In the genomic region with DNA sequence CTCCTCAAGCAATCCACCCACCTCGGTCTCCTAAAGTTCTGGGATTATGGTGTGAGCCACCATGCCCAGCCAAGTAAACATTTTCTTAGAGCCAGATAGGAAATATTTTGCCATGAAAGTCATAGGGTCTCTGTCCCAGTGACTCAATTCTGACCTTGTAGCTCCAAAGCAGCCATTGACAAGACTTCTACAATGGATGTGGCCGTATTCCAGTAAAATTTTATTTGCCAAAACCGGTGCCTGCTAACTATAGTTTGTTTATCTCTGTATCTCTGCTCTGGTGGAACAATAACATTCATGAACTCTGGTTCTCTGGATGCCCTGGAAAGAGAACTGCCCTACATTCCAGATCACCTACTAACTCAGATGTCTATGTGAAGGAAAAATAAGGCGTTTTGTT, we compare ENCODE assay signal across 24 cellular contexts. TPM values are rescaled to one million over a fixed set of nuclear protein-coding genes. Genes with fewer than 3 reads are reported as not detected.
DNase-seq lines count a peak whose midpoint lies in the region; ATAC-seq and TF ChIP-seq lines count a peak whose summit lies in the region.
"Had no signal": no experiment of that assay in that cellular context is flagged by ENCODE, and none has a peak within 500 bp of the region (broad histone marks: within the 10 kb centered on the region; RNA-seq: fewer than 3 reads in every experiment).

No MANE protein-coding gene starts in this region.

- TF ChIP-seq CTCF in HFFc6 (IDR thresholded peaks at IDR 0.05) (no peak), stomach (IDR thresholded peaks at IDR 0.05) (no peak)

- H3K27me3 Mint-ChIP-seq in HFFc6 (ENCODE audit: insufficient read depth) = no peaks in the 10 kb centered on the region
- H3K27me3 Mint-ChIP-seq: activated naive CD4-positive, alpha-beta T cell treated with anti-CD3 and anti-CD28 coated beads, Interleukin-2, amount 50 U/mL, for 24 hours; activated T-cell treated with anti-CD3 and anti-CD28 coated beads, Interleukin-2, amount 50 U/mL, for 24 hours had no signal

- no peak for TF ChIP-seq POLR2A in stomach (IDR thresholded peaks at IDR 0.05)

- TF ChIP-seq EP300 in stomach (IDR thresholded peaks at IDR 0.05) = no peak

- 16 to 31% (median 24%) methylated on average over 4 of the region's 4 CpGs for WGBS in stomach, 5 donors

- no peaks in the 10 kb centered on the region for H3K36me3 Mint-ChIP-seq in HFFc6 (ENCODE audit: low read depth)
- H3K36me3 Mint-ChIP-seq: activated naive CD4-positive, alpha-beta T cell treated with anti-CD3 and anti-CD28 coated beads, Interleukin-2, amount 50 U/mL, for 24 hours; CD8-positive, alpha-beta memory T cell; mesothelial cell of epicardium had no signal

- H3K4me3 Mint-ChIP-seq in HFFc6 = no peak overlapping the region
- H3K4me3 Mint-ChIP-seq: activated CD4-positive, alpha-beta memory T cell treated with anti-CD3 and anti-CD28 coated beads, Interleukin-2, amount 10 ng/mL, durations not matched to agents 7 days and 5 days; activated naive CD4-positive, alpha-beta T cell treated with anti-CD3 and anti-CD28 coated beads, Interleukin-2, amount 50 U/mL, for 24 hours; activated T-cell treated with anti-CD3 and anti-CD28 coated beads, Interleukin-2, amount 50 U/mL, for 24 hours; mesothelial cell of epicardium had no signal

- in situ Hi-C loops in HAP-1 (cut with MboI; ENCODE audit: low sequenced_read_pairs) = no loop called here

- no peaks in the 10 kb centered on the region for H3K9me3 ChIP-seq in stomach
- no peaks in the 10 kb centered on the region for H3K9me3 ChIP-seq in HAP-1
- H3K9me3 ChIP-seq: upper lobe of right lung had no signal

- intact Hi-C loops in left cardiac atrium (cut with DNase I) (no loop called here), stomach (cut with DNase I; ENCODE audit: low total_unique reads) (no loop called here)

- H3K9me3 Mint-ChIP-seq in HFFc6 = no peaks in the 10 kb centered on the region
- H3K9me3 Mint-ChIP-seq: activated CD4-positive, alpha-beta memory T cell treated with anti-CD3 and anti-CD28 coated beads, Interleukin-2, amount 10 ng/mL, durations not matched to agents 7 days and 5 days; activated naive CD4-positive, alpha-beta T cell treated with anti-CD3 and anti-CD28 coated beads, Interleukin-2, amount 50 U/mL, for 24 hours; activated T-cell treated with anti-CD3 and anti-CD28 coated beads, Interleukin-2, amount 50 U/mL, for 24 hours; CD8-positive, alpha-beta memory T cell; mesothelial cell of epicardium had no signal

- H3K27ac Mint-ChIP-seq in HFFc6 = no peak overlapping the region; the same call in 1 of the 2 replicates
- H3K27ac Mint-ChIP-seq: activated CD4-positive, alpha-beta memory T cell treated with anti-CD3 and anti-CD28 coated beads, Interleukin-2, amount 10 ng/mL, durations not matched to agents 7 days and 5 days; activated naive CD4-positive, alpha-beta T cell treated with anti-CD3 and anti-CD28 coated beads, Interleukin-2, amount 50 U/mL, for 24 hours; activated T-cell treated with anti-CD3 and anti-CD28 coated beads, Interleukin-2, amount 50 U/mL, for 24 hours; CD8-positive, alpha-beta memory T cell; mesothelial cell of epicardium had no signal

- peak; percentile 13 to 20 for ATAC-seq in left cardiac atrium
- ATAC-seq: upper lobe of right lung had no signal

- no peaks in the 10 kb centered on the region for H3K36me3 ChIP-seq in stomach
- H3K36me3 ChIP-seq in HAP-1 (replicated peaks) = no peaks in the 10 kb centered on the region
- H3K36me3 ChIP-seq: upper lobe of right lung, WERI-Rb-1 had no signal

- H3K4me1 ChIP-seq in stomach = peaks cover 6 to 36% (median 16%) of the 10 kb centered on the region in 4 donors
- peaks cover 11% of the 10 kb centered on the region for H3K4me1 ChIP-seq in HAP-1
- H3K4me1 ChIP-seq: upper lobe of right lung had no signal

- peak overlapping the region; percentile 3 to 47 (median 27) for H3K27ac ChIP-seq in stomach
- H3K27ac ChIP-seq: upper lobe of right lung, WERI-Rb-1 had no signal

- H3K4me1 Mint-ChIP-seq in HFFc6 (ENCODE audit: low read depth) = peaks cover 56% of the 10 kb centered on the region
- H3K4me1 Mint-ChIP-seq: activated CD4-positive, alpha-beta memory T cell treated with anti-CD3 and anti-CD28 coated beads, Interleukin-2, amount 10 ng/mL, durations not matched to agents 7 days and 5 days; activated naive CD4-positive, alpha-beta T cell treated with anti-CD3 and anti-CD28 coated beads, Interleukin-2, amount 50 U/mL, for 24 hours; CD8-positive, alpha-beta memory T cell had no signal

- H3K4me3 ChIP-seq in stomach (no peak overlapping the region), HAP-1 (no peak overlapping the region)
- H3K4me3 ChIP-seq: upper lobe of right lung had no signal

- DNase-seq in HFFc6 = peak; percentile 16
- DNase-seq in astrocyte of the hippocampus (ENCODE audit: low read depth, low spot score) = peak; percentile 46
- DNase-seq in left cardiac atrium = no peak
- no peak for DNase-seq in stomach
- DNase-seq in HuH-7.5 (ENCODE audit: low spot score) = no peak
- DNase-seq in cortex of kidney (lab: John Stamatoyannopoulos, UW) = no peak
- no peak for DNase-seq in HAP-1 (ENCODE audit: low spot score in 2 of 2)
- DNase-seq in DMS 273 (lab: John Stamatoyannopoulos, UW; ENCODE audit: unreplicated experiment) = no peak
- DNase-seq: activated CD4-positive, alpha-beta memory T cell treated with anti-CD3 and anti-CD28 coated beads, Interleukin-2, amount 10 ng/mL, durations not matched to agents 7 days and 5 days; activated T-cell treated with anti-CD3 and anti-CD28 coated beads, Interleukin-2, amount 50 U/mL, for 24 hours; CD8-positive, alpha-beta memory T cell; central memory CD4-positive, alpha-beta T cell; DMS79 treated with DMSO at 0.1 percent for 48 hours; effector memory CD4-positive, alpha-beta T cell; MM.1S; NCI-H187; NCI-H446; RPMI8226; stimulated activated CD4-positive, alpha-beta T cell treated with anti-CD3 and anti-CD28 coated beads, Interleukin-15, amount 100 ng/mL, for 24 hours; stimulated activated naive CD4-positive, alpha-beta T cell; upper lobe of right lung; WERI-Rb-1 had no signal

- no peaks in the 10 kb centered on the region for H3K27me3 ChIP-seq in stomach
- no peaks in the 10 kb centered on the region for H3K27me3 ChIP-seq in HAP-1 (ENCODE audit: low read depth)
- H3K27me3 ChIP-seq: upper lobe of right lung had no signal

RNA-seq across cellular contexts. Expression of gene USP44, which starts 54.6 kb away (rescaled TPM):
- total RNA-seq in HFFc6 (2021; fragmentation: NEBNext Ultra II Directional; extraction: Animal tissue kit (Norgen Biotek cat#: 25700)) = not detected
- total RNA-seq in left cardiac atrium (1 to 10 TPM in 1 of 2 donors, under 1 TPM in 1; 0.92 to 2.3 TPM), stomach (1 to 10 TPM in 1 of 5 donors, under 1 TPM in 2, not detected in 2; under 0.01 to 2.6 (median 0.43) TPM)
- polyA plus RNA-seq in stomach = under 1 TPM; 0.19 to 0.61 (median 0.28) TPM

Comparison
In these comparisons a context has a peak if more than half of its experiments do, and no peak if none do; other contexts are left out.
1. DNase-seq: peak in HFFc6 (single experiment) and astrocyte of the hippocampus (single experiment); none in left cardiac atrium (single experiment), stomach (single experiment), HuH-7.5 (single experiment), cortex of kidney (single experiment), HAP-1 (0 of 2) and DMS 273 (single experiment).